Comparison of ENCODE assay signal across 1 cellular context in the genomic region with DNA sequence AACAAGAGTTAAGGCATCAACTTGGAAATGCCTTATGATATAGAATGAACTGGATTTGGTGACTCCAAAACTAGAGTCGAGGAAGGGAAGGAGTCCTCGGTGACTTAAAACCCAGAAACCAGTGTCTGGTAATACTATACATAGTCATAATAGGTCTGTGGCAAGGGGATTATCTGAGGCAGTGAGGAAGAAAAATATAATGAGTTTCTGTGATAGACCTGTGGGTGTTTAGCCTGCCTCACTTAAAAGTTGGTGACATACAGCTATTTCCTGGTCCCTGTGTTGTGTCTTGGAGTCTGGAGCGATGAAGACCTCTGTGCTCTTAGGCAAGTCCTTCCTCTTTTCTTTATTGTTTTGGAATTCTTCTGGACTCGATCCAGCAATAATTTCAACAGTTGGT.
TF ChIP-seq lines count a peak whose summit lies in the region.

No MANE protein-coding gene starts in this region.

TF ChIP-seq in GM12878, 131 proteins besides CTCF, POLR2A, EP300 and RAD21 (continued from another document):
- TF ChIP-seq, protein P1, sequence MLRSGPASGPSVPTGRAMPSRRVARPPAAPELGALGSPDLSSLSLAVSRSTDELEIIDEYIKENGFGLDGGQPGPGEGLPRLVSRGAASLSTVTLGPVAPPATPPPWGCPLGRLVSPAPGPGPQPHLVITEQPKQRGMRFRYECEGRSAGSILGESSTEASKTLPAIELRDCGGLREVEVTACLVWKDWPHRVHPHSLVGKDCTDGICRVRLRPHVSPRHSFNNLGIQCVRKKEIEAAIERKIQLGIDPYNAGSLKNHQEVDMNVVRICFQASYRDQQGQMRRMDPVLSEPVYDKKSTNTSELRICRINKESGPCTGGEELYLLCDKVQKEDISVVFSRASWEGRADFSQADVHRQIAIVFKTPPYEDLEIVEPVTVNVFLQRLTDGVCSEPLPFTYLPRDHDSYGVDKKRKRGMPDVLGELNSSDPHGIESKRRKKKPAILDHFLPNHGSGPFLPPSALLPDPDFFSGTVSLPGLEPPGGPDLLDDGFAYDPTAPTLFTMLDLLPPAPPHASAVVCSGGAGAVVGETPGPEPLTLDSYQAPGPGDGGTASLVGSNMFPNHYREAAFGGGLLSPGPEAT (IDR thresholded peaks at IDR 0.05; ENCODE audit: low read depth) = peak; percentile 75; the same call in 1 of the 2 replicates
- TF ChIP-seq NBN (IDR thresholded peaks at IDR 0.05) = peak; percentile 50; the same call in 1 of the 2 replicates
- peak; percentile 97 for TF ChIP-seq MTA2 (IDR thresholded peaks at IDR 0.05; ENCODE audit: low read depth)
- peak; percentile 51 to 68; a peak in 2 of 4 replicates for TF ChIP-seq IKZF2 (IDR thresholded peaks at IDR 0.05)
- TF ChIP-seq, protein P2, sequence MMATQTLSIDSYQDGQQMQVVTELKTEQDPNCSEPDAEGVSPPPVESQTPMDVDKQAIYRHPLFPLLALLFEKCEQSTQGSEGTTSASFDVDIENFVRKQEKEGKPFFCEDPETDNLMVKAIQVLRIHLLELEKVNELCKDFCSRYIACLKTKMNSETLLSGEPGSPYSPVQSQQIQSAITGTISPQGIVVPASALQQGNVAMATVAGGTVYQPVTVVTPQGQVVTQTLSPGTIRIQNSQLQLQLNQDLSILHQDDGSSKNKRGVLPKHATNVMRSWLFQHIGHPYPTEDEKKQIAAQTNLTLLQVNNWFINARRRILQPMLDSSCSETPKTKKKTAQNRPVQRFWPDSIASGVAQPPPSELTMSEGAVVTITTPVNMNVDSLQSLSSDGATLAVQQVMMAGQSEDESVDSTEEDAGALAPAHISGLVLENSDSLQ (IDR thresholded peaks at IDR 0.05) = 0 out of 2 replicates have a peak, but pooled peaks have one; percentile 9
- TF ChIP-seq, protein P3, sequence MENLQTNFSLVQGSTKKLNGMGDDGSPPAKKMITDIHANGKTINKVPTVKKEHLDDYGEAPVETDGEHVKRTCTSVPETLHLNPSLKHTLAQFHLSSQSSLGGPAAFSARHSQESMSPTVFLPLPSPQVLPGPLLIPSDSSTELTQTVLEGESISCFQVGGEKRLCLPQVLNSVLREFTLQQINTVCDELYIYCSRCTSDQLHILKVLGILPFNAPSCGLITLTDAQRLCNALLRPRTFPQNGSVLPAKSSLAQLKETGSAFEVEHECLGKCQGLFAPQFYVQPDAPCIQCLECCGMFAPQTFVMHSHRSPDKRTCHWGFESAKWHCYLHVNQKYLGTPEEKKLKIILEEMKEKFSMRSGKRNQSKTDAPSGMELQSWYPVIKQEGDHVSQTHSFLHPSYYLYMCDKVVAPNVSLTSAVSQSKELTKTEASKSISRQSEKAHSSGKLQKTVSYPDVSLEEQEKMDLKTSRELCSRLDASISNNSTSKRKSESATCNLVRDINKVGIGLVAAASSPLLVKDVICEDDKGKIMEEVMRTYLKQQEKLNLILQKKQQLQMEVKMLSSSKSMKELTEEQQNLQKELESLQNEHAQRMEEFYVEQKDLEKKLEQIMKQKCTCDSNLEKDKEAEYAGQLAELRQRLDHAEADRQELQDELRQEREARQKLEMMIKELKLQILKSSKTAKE (IDR thresholded peaks at IDR 0.05; ENCODE audit: low read depth, poor library complexity, severe bottlenecking) = peak; percentile 72
- no peak for TF ChIP-seq SMAD1 (IDR thresholded peaks at IDR 0.05; ENCODE audit: low read depth, partially characterized antibody)
- no peak for TF ChIP-seq TCF7 (IDR thresholded peaks at IDR 0.05; ENCODE audit: borderline replicate concordance)
